In the genomic region with DNA sequence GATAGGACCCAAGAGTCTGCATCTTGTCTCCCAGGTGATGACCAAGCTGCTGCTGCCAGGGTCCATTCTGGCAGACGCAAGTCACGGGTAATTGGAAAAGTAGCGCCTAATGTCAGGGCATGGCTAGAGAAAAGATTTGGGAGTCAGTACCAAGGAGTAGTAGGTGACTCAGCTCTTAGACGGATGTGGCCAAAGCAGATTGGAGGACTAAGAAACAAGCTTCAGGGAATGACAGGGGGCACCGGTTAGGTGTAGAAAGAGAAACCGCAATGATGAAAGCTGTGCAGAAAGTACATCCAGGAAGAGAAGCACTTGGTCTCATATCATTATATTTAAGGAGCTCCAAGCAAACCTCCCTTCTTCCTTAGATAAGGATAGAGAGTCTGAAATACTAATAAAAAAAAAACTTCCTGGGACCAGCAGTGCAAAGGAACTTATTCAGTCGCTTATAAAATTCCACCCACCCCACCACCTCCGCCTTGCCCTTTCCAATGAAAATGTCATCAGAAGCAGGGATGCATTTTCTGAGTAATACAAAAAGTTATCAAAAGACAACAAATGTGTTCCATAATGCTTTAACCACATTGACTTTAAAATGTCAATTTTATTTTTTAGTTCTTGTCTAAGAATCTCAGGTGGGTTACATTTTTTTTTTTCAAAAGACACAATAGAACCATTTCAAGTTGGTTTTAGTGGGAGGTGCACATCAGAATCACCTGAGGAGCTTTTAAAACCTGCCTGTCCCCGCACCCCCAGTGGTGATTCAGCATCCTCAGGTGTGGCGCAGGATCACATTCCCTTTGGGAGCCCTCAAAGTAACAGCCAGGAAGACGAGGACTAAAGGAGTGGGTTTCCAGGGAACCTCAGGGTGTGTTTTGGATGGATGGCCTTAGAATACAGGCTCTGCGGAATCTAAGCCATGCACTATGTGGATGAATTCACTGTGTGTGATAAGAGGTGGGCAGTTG, we compare ENCODE assay signal across 16 cellular contexts. TPM values are rescaled to one million over a fixed set of nuclear protein-coding genes. Genes with fewer than 3 reads are reported as not detected.
DNase-seq lines count a peak whose midpoint lies in the region; ATAC-seq, FAIRE-seq and TF ChIP-seq lines count a peak whose summit lies in the region.
"Had no signal": no experiment of that assay in that cellular context is flagged by ENCODE, and none has a peak within 500 bp of the region (broad histone marks: within the 10 kb centered on the region; RNA-seq: fewer than 3 reads in every experiment).

No MANE protein-coding gene starts in this region.

- H3K36me3 ChIP-seq in RWPE2 (ENCODE audit: low read depth) (peaks cover 19% of the 10 kb centered on the region), aorta (ENCODE audit: control insufficient read depth in 1 of 2, insufficient read depth in 2 of 2, low read length in 1 of 2) (peaks cover 0 to 4% of the 10 kb centered on the region in 2 donors)
- H3K36me3 ChIP-seq: sigmoid colon had no signal

- no peaks in the 10 kb centered on the region for H3K9me3 ChIP-seq in RWPE2 (ENCODE audit: severe bottlenecking)
- H3K9me3 ChIP-seq in aorta (ENCODE audit: control insufficient read depth, low read length): no peaks in the 10 kb centered on the region
- H3K9me3 ChIP-seq: sigmoid colon, testis had no signal

- WGBS in aorta, 2 donors: 79 to 82% methylated on average over 12 of the region's 12 CpGs

- H3K4me3 Mint-ChIP-seq in stimulated activated naive B cell treated with anti-CD40 and anti-IgM and Interleukin-4, amounts not matched to agents 10 μg/mL and 1 μg/mL and 100 μg/mL, for 72 hours: no peak overlapping the region
- H3K4me3 Mint-ChIP-seq: activated naive CD8-positive, alpha-beta T cell treated with anti-CD3 and anti-CD28 coated beads, Interleukin-2, amount 10 ng/mL, durations not matched to agents 7 days and 5 days; endodermal cell; HFFc6 had no signal

- H3K27ac Mint-ChIP-seq in stimulated activated naive B cell treated with anti-CD40 and anti-IgM and Interleukin-4, amounts not matched to agents 10 μg/mL and 1 μg/mL and 100 μg/mL, for 72 hours: no peak overlapping the region
- H3K27ac Mint-ChIP-seq: activated naive CD8-positive, alpha-beta T cell treated with anti-CD3 and anti-CD28 coated beads, Interleukin-2, amount 10 ng/mL, durations not matched to agents 7 days and 5 days; endodermal cell; HFFc6 had no signal

- no peaks in the 10 kb centered on the region for H3K9me3 Mint-ChIP-seq in stimulated activated naive B cell treated with anti-CD40 and anti-IgM and Interleukin-4, amounts not matched to agents 10 μg/mL and 1 μg/mL and 100 μg/mL, for 72 hours
- H3K9me3 Mint-ChIP-seq: activated naive CD8-positive, alpha-beta T cell treated with anti-CD3 and anti-CD28 coated beads, Interleukin-2, amount 10 ng/mL, durations not matched to agents 7 days and 5 days; endodermal cell; HFFc6 had no signal

- H3K27me3 ChIP-seq in RWPE2 (ENCODE audit: insufficient read depth, poor library complexity, severe bottlenecking): no peaks in the 10 kb centered on the region
- no peaks in the 10 kb centered on the region for H3K27me3 ChIP-seq in aorta (ENCODE audit: control insufficient read depth in 1 of 2, insufficient read depth in 2 of 2, low read length in 1 of 2)
- H3K27me3 ChIP-seq: sigmoid colon, testis had no signal

- H3K4me1 Mint-ChIP-seq in stimulated activated naive B cell treated with anti-CD40 and anti-IgM and Interleukin-4, amounts not matched to agents 10 μg/mL and 1 μg/mL and 100 μg/mL, for 72 hours: peaks cover 3 to 5% of the 10 kb centered on the region in 2 donors

- ATAC-seq in RWPE2 (ENCODE audit: low read depth): no peak
- no peak for ATAC-seq in aorta (ENCODE audit: low FRiP score)
- no peak for ATAC-seq in stimulated activated naive B cell treated with anti-CD40 and anti-IgM and Interleukin-4, amounts not matched to agents 10 μg/mL and 1 μg/mL and 100 μg/mL, for 72 hours (replicated peaks)
- ATAC-seq: activated CD4-positive, CD25-positive, alpha-beta regulatory T cell treated with anti-CD3 and anti-CD28 coated beads, Interleukin-2, amount 50 U/mL, for 24 hours; left ventricle myocardium superior had no signal

- DNase-seq in DMS79 (lab: John Stamatoyannopoulos, UW) (peak; percentile 6), HT1080 (ENCODE audit: low read depth) (peak; percentile 82), RWPE2 (ENCODE audit: low spot score) (no peak), fibroblast of pulmonary artery (ENCODE audit: low read depth) (peak; percentile 46), frontal cortex (ENCODE audit: low spot score in 2 of 2) (no peak), aorta (no peak)
- no peak for DNase-seq in stimulated activated naive B cell treated with anti-CD40 and anti-IgM and Interleukin-4, amounts not matched to agents 10 μg/mL and 1 μg/mL and 100 μg/mL, for 72 hours
- DNase-seq: activated naive CD8-positive, alpha-beta T cell treated with anti-CD3 and anti-CD28 coated beads, Interleukin-2, amount 10 ng/mL, durations not matched to agents 7 days and 5 days; endodermal cell; HFFc6; left ventricle myocardium superior; NCI-H1092 treated with DMSO at 0.1 percent for 48 hours; sigmoid colon; stimulated activated CD4-positive, alpha-beta T cell treated with anti-CD3 and anti-CD28 coated beads, Interleukin-1b, Interleukin-23, amount 100 ng/mL, for 48 hours; testis had no signal

- H3K36me3 Mint-ChIP-seq in stimulated activated naive B cell treated with anti-CD40 and anti-IgM and Interleukin-4, amounts not matched to agents 10 μg/mL and 1 μg/mL and 100 μg/mL, for 72 hours: no peaks in the 10 kb centered on the region
- H3K36me3 Mint-ChIP-seq: activated naive CD8-positive, alpha-beta T cell treated with anti-CD3 and anti-CD28 coated beads, Interleukin-2, amount 10 ng/mL, durations not matched to agents 7 days and 5 days had no signal

- no peak for TF ChIP-seq CTCF in RWPE2 (IDR thresholded peaks at IDR 0.05; ENCODE audit: poor library complexity, severe bottlenecking)
- TF ChIP-seq CTCF in fibroblast of pulmonary artery (IDR thresholded peaks at IDR 0.05; ENCODE audit: low read length, missing control alignments): no peak

- peak overlapping the region; percentile 51 for H3K27ac ChIP-seq in RWPE2 (ENCODE audit: poor library complexity, severe bottlenecking)
- no peak overlapping the region for H3K27ac ChIP-seq in aorta (ENCODE audit: low read depth in 1 of 2, low read length in 2 of 2)
- H3K27ac ChIP-seq: sigmoid colon, testis had no signal

- no peak for FAIRE-seq in frontal cortex (lab: Jason Lieb, UNC)

- intact Hi-C loops in aorta (cut with DNase I): loop anchor here in 1 of 2 donors (2.0 kb wide), 1 partner anchor 50 kb away; no protein-coding TSS in a partner anchor

- H3K4me3 ChIP-seq in RWPE2 (ENCODE audit: severe bottlenecking): no peak overlapping the region
- no peak overlapping the region for H3K4me3 ChIP-seq in fibroblast of pulmonary artery (replicated peaks; ENCODE audit: low read depth, low read length)
- no peak overlapping the region for H3K4me3 ChIP-seq in aorta (ENCODE audit: low read length in 2 of 2)
- H3K4me3 ChIP-seq: sigmoid colon, testis had no signal

- H3K27me3 Mint-ChIP-seq in stimulated activated naive B cell treated with anti-CD40 and anti-IgM and Interleukin-4, amounts not matched to agents 10 μg/mL and 1 μg/mL and 100 μg/mL, for 72 hours: peaks cover 20 to 22% of the 10 kb centered on the region in 2 donors

- peaks cover 45% of the 10 kb centered on the region for H3K4me1 ChIP-seq in RWPE2 (ENCODE audit: insufficient read depth, poor library complexity, severe bottlenecking)
- H3K4me1 ChIP-seq in aorta (ENCODE audit: control insufficient read depth in 1 of 2, insufficient read depth in 2 of 2, low read length in 2 of 2): no peaks in the 10 kb centered on the region
- H3K4me1 ChIP-seq: sigmoid colon, testis had no signal

RNA-seq across cellular contexts. Expression of a gene that starts 31.2 kb away (rescaled TPM):
- total RNA-seq in HT1080 (2014; rRNA removed; shearing (Covaris generic)): 5.0 and 10.1 TPM in 2 replicates
- 6.4 and 6.9 TPM in 2 replicates for polyA plus RNA-seq in HT1080 (2015; cell fraction: cytosol; rRNA removed)
- polyA plus RNA-seq in HT1080 (2015; cell fraction: nucleus; rRNA removed): 12.1 and 12.5 TPM in 2 replicates
- 3.3 TPM for total RNA-seq in frontal cortex
- 10 to 100 TPM in 1 of 2 donors, 1 to 10 TPM in 1; 7.8 to 22.9 TPM for total RNA-seq in aorta
- 10 to 100 TPM in 1 of 2 donors, 1 to 10 TPM in 1; 4.3 to 11.1 TPM for polyA plus RNA-seq in aorta
- total RNA-seq: activated naive CD8-positive, alpha-beta T cell treated with anti-CD3 and anti-CD28 coated beads, Interleukin-2, amount 10 ng/mL, durations not matched to agents 7 days and 5 days; HFFc6 had no signal

Comparison
In these comparisons a context has a peak if more than half of its experiments do, and no peak if none do; other contexts are left out.
1. DNase-seq: peak in DMS79 (single experiment), HT1080 (single experiment) and fibroblast of pulmonary artery (single experiment); none in RWPE2 (single experiment), frontal cortex (0 of 2), aorta (0 of 2) and stimulated activated naive B cell treated with anti-CD40 and anti-IgM and Interleukin-4, amounts not matched to agents 10 μg/mL and 1 μg/mL and 100 μg/mL, for 72 hours (single experiment).